Comparison of ENCODE assay signal across 14 cellular contexts in genomic region chr6:112574190-112574589, GRCh38.
A peak's percentile ranks its signal among the peaks of the same experiment; 100 is the strongest.
DNase-seq lines count a peak whose midpoint lies in the region; ATAC-seq and TF ChIP-seq lines count a peak whose summit lies in the region.
"Had no signal": no experiment of that assay in that cellular context is flagged by ENCODE, and none has a peak within 500 bp of the region (broad histone marks: within the 10 kb centered on the region; RNA-seq: fewer than 3 reads in every experiment).

No MANE protein-coding gene starts in this region.

- H3K36me3 Mint-ChIP-seq in endodermal cell (ENCODE audit: low read depth): no peaks in the 10 kb centered on the region
- H3K36me3 Mint-ChIP-seq in neural progenitor cell: no peaks in the 10 kb centered on the region
- H3K36me3 Mint-ChIP-seq: CD4-positive, CD25-positive, alpha-beta regulatory T cell had no signal

- peak; percentile 31 for DNase-seq in NCI-H82 (lab: John Stamatoyannopoulos, UW)
- no peak for DNase-seq in NCI-H82 treated with DMSO at 0.1 percent for 48 hours (lab: John Stamatoyannopoulos, UW; ENCODE audit: unreplicated experiment)
- DNase-seq in endodermal cell: peak; percentile 55
- peak; percentile 21 for DNase-seq in neural progenitor cell (ENCODE audit: low spot score)
- no peak for DNase-seq in thyroid gland
- no peak for DNase-seq in stimulated activated CD4-positive, alpha-beta T cell treated with anti-CD3 and anti-CD28 coated beads, Interleukin-12 subunit alpha, Interleukin-12 subunit beta, amount 100 ng/mL, for 4 hours
- no peak for DNase-seq in omental fat pad (ENCODE audit: low spot score)
- no peak for DNase-seq in psoas muscle
- DNase-seq: ACHN; BE2C; C1 segment of cervical spinal cord; Caco-2; CD4-positive, CD25-positive, alpha-beta regulatory T cell had no signal

- H3K4me3 Mint-ChIP-seq in endodermal cell (no peak overlapping the region), neural progenitor cell (no peak overlapping the region)
- H3K4me3 Mint-ChIP-seq: CD4-positive, CD25-positive, alpha-beta regulatory T cell had no signal

- H3K9ac ChIP-seq in endodermal cell (ENCODE audit: extremely low read depth, low read length, poor library complexity, severe bottlenecking) (no peak overlapping the region), neural progenitor cell (no peak overlapping the region)

- H3K9me3 ChIP-seq in endodermal cell (ENCODE audit: control insufficient read depth, low read length) (no peaks in the 10 kb centered on the region), neural progenitor cell (ENCODE audit: low read depth) (no peaks in the 10 kb centered on the region), thyroid gland (no peaks in the 10 kb centered on the region), psoas muscle (no peaks in the 10 kb centered on the region)
- H3K9me3 ChIP-seq: BE2C, Caco-2, HAP-1 had no signal

- H3K27ac ChIP-seq in endodermal cell (ENCODE audit: low read depth, low read length): no peak overlapping the region
- no peak overlapping the region for H3K27ac ChIP-seq in neural progenitor cell
- peak overlapping the region in 2 of 3 donors; percentile 41 to 44 for H3K27ac ChIP-seq in thyroid gland
- H3K27ac ChIP-seq in psoas muscle: no peak overlapping the region

- 86 to 88% methylated on average over 3 of the region's 3 CpGs for WGBS in endodermal cell (ENCODE audit: insufficient coverage in 1 of 2, insufficient read length in 1 of 2), 2 experiments
- WGBS in thyroid gland, 2 donors: 83 to 86% methylated on average over 3 of the region's 3 CpGs
- whole genome bisulfite sequencing in psoas muscle, 3 donors: 80 to 87% (median 85%) methylated on average over 3 of the region's 3 CpGs

- TF ChIP-seq CTCF in endodermal cell (conservative IDR thresholded peaks at IDR 0.05) (no peak), neural progenitor cell (IDR thresholded peaks at IDR 0.05) (no peak), thyroid gland (IDR thresholded peaks at IDR 0.05) (no peak), omental fat pad (IDR thresholded peaks at IDR 0.05) (no peak), psoas muscle (IDR thresholded peaks at IDR 0.05) (no peak)

- H3K27ac Mint-ChIP-seq in endodermal cell (no peak overlapping the region), neural progenitor cell (no peak overlapping the region)
- H3K27ac Mint-ChIP-seq: CD4-positive, CD25-positive, alpha-beta regulatory T cell had no signal

- TF ChIP-seq POLR2A in thyroid gland (IDR thresholded peaks at IDR 0.05): no peak

- H4K20me1 ChIP-seq in neural progenitor cell (ENCODE audit: low read depth): no peaks in the 10 kb centered on the region

- H3K79me2 ChIP-seq in neural progenitor cell (ENCODE audit: low read depth): no peaks in the 10 kb centered on the region

- H3K27me3 ChIP-seq in endodermal cell (ENCODE audit: control insufficient read depth, insufficient read depth, low read length, poor library complexity, severe bottlenecking) (no peaks in the 10 kb centered on the region), neural progenitor cell (no peaks in the 10 kb centered on the region), thyroid gland (no peaks in the 10 kb centered on the region), psoas muscle (ENCODE audit: insufficient read depth in 3 of 3, low read length in 2 of 3) (no peaks in the 10 kb centered on the region)
- H3K27me3 ChIP-seq: BE2C had no signal

- no peaks in the 10 kb centered on the region for H3F3A ChIP-seq in neural progenitor cell (ENCODE audit: low read depth)

- H3K4me1 ChIP-seq in endodermal cell (ENCODE audit: control insufficient read depth, insufficient read depth, low read length) (no peaks in the 10 kb centered on the region), neural progenitor cell (no peaks in the 10 kb centered on the region), thyroid gland (peaks cover 36 to 37% of the 10 kb centered on the region in 2 donors), psoas muscle (no peaks in the 10 kb centered on the region)
- H3K4me1 ChIP-seq: BE2C, Caco-2, HAP-1 had no signal

- H2AFZ ChIP-seq in neural progenitor cell (replicated peaks): peak overlapping the region; percentile 52

- H3K4me3 ChIP-seq in endodermal cell (ENCODE audit: low read length) (no peak overlapping the region), neural progenitor cell (no peak overlapping the region), thyroid gland (replicated peaks in 1 of 3) (no peak overlapping the region), psoas muscle (no peak overlapping the region)
- H3K4me3 ChIP-seq: HAP-1 had no signal

- intact Hi-C loops in thyroid gland (cut with DNase I): no loop called here
- intact Hi-C loops in psoas muscle (cut with DNase I): no loop called here

- H3K36me3 ChIP-seq in endodermal cell (ENCODE audit: control insufficient read depth, insufficient read depth, low read length) (no peaks in the 10 kb centered on the region), neural progenitor cell (no peaks in the 10 kb centered on the region), thyroid gland (no peaks in the 10 kb centered on the region), psoas muscle (ENCODE audit: insufficient read depth in 1 of 2, low read depth in 1 of 2) (no peaks in the 10 kb centered on the region)
- H3K36me3 ChIP-seq: BE2C, HAP-1 had no signal

- H3K27me3 Mint-ChIP-seq in endodermal cell (ENCODE audit: insufficient read depth) (no peaks in the 10 kb centered on the region), neural progenitor cell (ENCODE audit: insufficient read depth, low read depth) (peaks cover 2% of the 10 kb centered on the region)
- H3K27me3 Mint-ChIP-seq: CD4-positive, CD25-positive, alpha-beta regulatory T cell had no signal

- H3K4me1 Mint-ChIP-seq in endodermal cell: no peaks in the 10 kb centered on the region
- H3K4me1 Mint-ChIP-seq in neural progenitor cell: no peaks in the 10 kb centered on the region
- H3K4me1 Mint-ChIP-seq: CD4-positive, CD25-positive, alpha-beta regulatory T cell had no signal

- no peak overlapping the region for H3K4me2 ChIP-seq in neural progenitor cell

- ATAC-seq in omental fat pad (ENCODE audit: low FRiP score) (no peak), psoas muscle (no peak)

- no peaks in the 10 kb centered on the region for H3K9me3 Mint-ChIP-seq in endodermal cell
- peaks cover 2% of the 10 kb centered on the region for H3K9me3 Mint-ChIP-seq in neural progenitor cell

Comparison
In these comparisons a context has a peak if more than half of its experiments do, and no peak if none do; other contexts are left out.
1. DNase-seq: peak in NCI-H82 (single experiment), endodermal cell (single experiment) and neural progenitor cell (single experiment); none in NCI-H82 treated with DMSO at 0.1 percent for 48 hours (single experiment), thyroid gland (0 of 2), stimulated activated CD4-positive, alpha-beta T cell treated with anti-CD3 and anti-CD28 coated beads, Interleukin-12 subunit alpha, Interleukin-12 subunit beta, amount 100 ng/mL, for 4 hours (single experiment), omental fat pad (single experiment) and psoas muscle (0 of 2).
2. H3K27ac ChIP-seq: peak in thyroid gland (2 of 3); none in endodermal cell (single experiment), neural progenitor cell (single experiment) and psoas muscle (single experiment).